26 cellular contexts compared by ENCODE assay signal in genomic region chr10:61984803-61985418, GRCh38.
A peak's percentile ranks its signal among the peaks of the same experiment; 100 is the strongest.
DNase-seq lines count a peak whose midpoint lies in the region; ATAC-seq and TF ChIP-seq lines count a peak whose summit lies in the region.
"Had no signal": no experiment of that assay in that cellular context is flagged by ENCODE, and none has a peak within 500 bp of the region (broad histone marks: within the 10 kb centered on the region; RNA-seq: fewer than 3 reads in every experiment).

No MANE protein-coding gene starts in this region.

- H3K9me2 ChIP-seq in SU-DHL-6 (replicated peaks; ENCODE audit: insufficient read depth, low read length) = no peaks in the 10 kb centered on the region

- H3K4me1 Mint-ChIP-seq in T-helper 1 cell treated with Interleukin-12 subunit alpha and Interleukin-12 subunit beta and Interleukin-4 antibody, amounts not matched to agents 30 μg/mL and 1 μg/mL, for 36 hours (ENCODE audit: low read depth) = peaks cover 61% of the 10 kb centered on the region
- H3K4me1 Mint-ChIP-seq in CD4-positive, CD25-positive, alpha-beta regulatory T cell = peaks cover 45 to 89% (median 70%) of the 10 kb centered on the region in 4 donors

- H3K9ac ChIP-seq in SU-DHL-6 (ENCODE audit: low read length) = peak overlapping the region; percentile 51
- H3K9ac ChIP-seq: GM23248 had no signal

- no peak overlapping the region for H2AFZ ChIP-seq in SU-DHL-6 (ENCODE audit: low read depth, low read length, severe bottlenecking)
- H2AFZ ChIP-seq: GM23248 had no signal

- TF ChIP-seq POLR2A in testis (IDR thresholded peaks at IDR 0.05) = no peak

- H3K27ac Mint-ChIP-seq in T-helper 1 cell treated with Interleukin-12 subunit alpha and Interleukin-12 subunit beta and Interleukin-4 antibody, amounts not matched to agents 30 μg/mL and 1 μg/mL, for 36 hours = peak overlapping the region; percentile 58
- peak overlapping the region in 2 of 3 donors; percentile 91 to 95 for H3K27ac Mint-ChIP-seq in CD4-positive, CD25-positive, alpha-beta regulatory T cell

- peak overlapping the region; percentile 86 for H3K27ac ChIP-seq in CD4-positive, CD25-positive, alpha-beta regulatory T cell (ENCODE audit: insufficient read depth, low read length, poor library complexity, severe bottlenecking)
- peak overlapping the region; percentile 99 for H3K27ac ChIP-seq in SU-DHL-6 (ENCODE audit: low read depth, low read length)
- no peak overlapping the region for H3K27ac ChIP-seq in testis
- H3K27ac ChIP-seq: GM23248, suprapubic skin, VCaP had no signal

- no peak overlapping the region for H3K4me3 Mint-ChIP-seq in T-helper 1 cell treated with Interleukin-12 subunit alpha and Interleukin-12 subunit beta and Interleukin-4 antibody, amounts not matched to agents 30 μg/mL and 1 μg/mL, for 36 hours
- H3K4me3 Mint-ChIP-seq in CD4-positive, CD25-positive, alpha-beta regulatory T cell = peak overlapping the region in 2 of 4 donors; percentile 13 to 19

- WGBS in testis, 2 donors = 85 to 97% methylated on average over 3 of the region's 3 CpGs

- peaks cover 13% of the 10 kb centered on the region for H3K36me3 ChIP-seq in CD4-positive, CD25-positive, alpha-beta regulatory T cell (ENCODE audit: control insufficient read depth, insufficient read depth, low read length)
- H3K36me3 ChIP-seq in SU-DHL-6 (ENCODE audit: low read length) (no peaks in the 10 kb centered on the region), testis (ENCODE audit: low read depth, missing control alignments) (no peaks in the 10 kb centered on the region)
- H3K36me3 ChIP-seq: suprapubic skin, uterus had no signal

- peak overlapping the region; percentile 80 for H3K4me2 ChIP-seq in SU-DHL-6 (ENCODE audit: low read depth, low read length, poor library complexity, severe bottlenecking)

- TF ChIP-seq CTCF in SU-DHL-6 (IDR thresholded peaks at IDR 0.05; ENCODE audit: insufficient read depth, low read length, poor library complexity, severe bottlenecking) (no peak), GM20000 (IDR thresholded peaks at IDR 0.05; ENCODE audit: extremely low read depth, missing control alignments) (no peak), testis (IDR thresholded peaks at IDR 0.05) (no peak)

- peaks cover 45% of the 10 kb centered on the region for H3K4me1 ChIP-seq in CD4-positive, CD25-positive, alpha-beta regulatory T cell (ENCODE audit: control insufficient read depth, insufficient read depth, low read length, poor library complexity, severe bottlenecking)
- H3K4me1 ChIP-seq in testis = peaks cover 19% of the 10 kb centered on the region
- H3K4me1 ChIP-seq: uterus had no signal

- H3F3A ChIP-seq in SU-DHL-6 (ENCODE audit: insufficient read depth) = peaks cover 78% of the 10 kb centered on the region

- H3K79me2 ChIP-seq in SU-DHL-6 (ENCODE audit: insufficient read depth, low read length) = peaks cover 74% of the 10 kb centered on the region

- intact Hi-C loops in testis (cut with DNase I; ENCODE audit: low total_unique reads) = no loop called here

- no peaks in the 10 kb centered on the region for H3K9me3 ChIP-seq in CD4-positive, CD25-positive, alpha-beta regulatory T cell (ENCODE audit: control insufficient read depth in 2 of 2, low read length in 2 of 2)
- H3K9me3 ChIP-seq in SU-DHL-6 (ENCODE audit: insufficient read depth, low read length) (no peaks in the 10 kb centered on the region), testis (no peaks in the 10 kb centered on the region)
- H3K9me3 ChIP-seq: suprapubic skin, uterus had no signal

- H3K27me3 ChIP-seq in CD4-positive, CD25-positive, alpha-beta regulatory T cell (ENCODE audit: control insufficient read depth, insufficient read depth, low read length) = no peaks in the 10 kb centered on the region
- no peaks in the 10 kb centered on the region for H3K27me3 ChIP-seq in SU-DHL-6 (ENCODE audit: low read length)
- H3K27me3 ChIP-seq in testis = no peaks in the 10 kb centered on the region
- H3K27me3 ChIP-seq: suprapubic skin, uterus had no signal

- no peaks in the 10 kb centered on the region for H4K20me1 ChIP-seq in SU-DHL-6 (ENCODE audit: low read depth, low read length)

- peaks cover 28% of the 10 kb centered on the region for H3K36me3 Mint-ChIP-seq in T-helper 1 cell treated with Interleukin-12 subunit alpha and Interleukin-12 subunit beta and Interleukin-4 antibody, amounts not matched to agents 30 μg/mL and 1 μg/mL, for 36 hours (ENCODE audit: low read depth)
- peaks cover 20% of the 10 kb centered on the region for H3K36me3 Mint-ChIP-seq in CD4-positive, CD25-positive, alpha-beta regulatory T cell

- no peak overlapping the region for H3K4me3 ChIP-seq in CD4-positive, CD25-positive, alpha-beta regulatory T cell (ENCODE audit: low read depth, low read length)
- peak overlapping the region; percentile 16 for H3K4me3 ChIP-seq in SU-DHL-6 (ENCODE audit: insufficient read depth, low read length, poor library complexity, severe bottlenecking)
- no peak overlapping the region for H3K4me3 ChIP-seq in testis
- H3K4me3 ChIP-seq: GM23248, suprapubic skin, uterus had no signal

- ATAC-seq in CD4-positive, CD25-positive, alpha-beta regulatory T cell (ENCODE audit: low read depth in 2 of 2) = no peak
- ATAC-seq in left lobe of liver = no peak

- no peaks in the 10 kb centered on the region for H3K9me3 Mint-ChIP-seq in T-helper 1 cell treated with Interleukin-12 subunit alpha and Interleukin-12 subunit beta and Interleukin-4 antibody, amounts not matched to agents 30 μg/mL and 1 μg/mL, for 36 hours
- H3K9me3 Mint-ChIP-seq in CD4-positive, CD25-positive, alpha-beta regulatory T cell = no peaks in the 10 kb centered on the region

- H3K27me3 Mint-ChIP-seq in T-helper 1 cell treated with Interleukin-12 subunit alpha and Interleukin-12 subunit beta and Interleukin-4 antibody, amounts not matched to agents 30 μg/mL and 1 μg/mL, for 36 hours (ENCODE audit: low read depth) = no peaks in the 10 kb centered on the region
- H3K27me3 Mint-ChIP-seq in CD4-positive, CD25-positive, alpha-beta regulatory T cell = no peaks in the 10 kb centered on the region

- DNase-seq in T-helper 1 cell (no peak), iris pigment epithelial cell (ENCODE audit: low read depth) (peak; percentile 20), GM20000 (ENCODE audit: low spot score) (no peak), left lobe of liver (ENCODE audit: low spot score) (no peak), testis (no peak)
- DNase-seq in CD4-positive, CD25-positive, alpha-beta regulatory T cell = no peak
- DNase-seq: 8988T; aorta; central memory CD4-positive, alpha-beta T cell; DMS 273 treated with DMSO at 0.1 percent for 48 hours; foreskin melanocyte; GDM1; GM23248; hippocampal formation; islet precursor cell; KBM-7; NCI-H1436 treated with DMSO at 0.1 percent for 48 hours; NCI-H2171; OCI-M1; SIG-M5; stimulated activated CD4-positive, alpha-beta T cell treated with anti-CD3 and anti-CD28 coated beads, Interleukin-12 subunit alpha, Interleukin-12 subunit beta, amount 100 ng/mL, for 4 hours; uterus had no signal

Comparison
In these comparisons a context has a peak if more than half of its experiments do, and no peak if none do; other contexts are left out.
1. H3K27ac ChIP-seq: peak in CD4-positive, CD25-positive, alpha-beta regulatory T cell (single experiment) and SU-DHL-6 (single experiment); none in testis (0 of 2).